19 cellular contexts compared by ENCODE assay signal in the genomic region with DNA sequence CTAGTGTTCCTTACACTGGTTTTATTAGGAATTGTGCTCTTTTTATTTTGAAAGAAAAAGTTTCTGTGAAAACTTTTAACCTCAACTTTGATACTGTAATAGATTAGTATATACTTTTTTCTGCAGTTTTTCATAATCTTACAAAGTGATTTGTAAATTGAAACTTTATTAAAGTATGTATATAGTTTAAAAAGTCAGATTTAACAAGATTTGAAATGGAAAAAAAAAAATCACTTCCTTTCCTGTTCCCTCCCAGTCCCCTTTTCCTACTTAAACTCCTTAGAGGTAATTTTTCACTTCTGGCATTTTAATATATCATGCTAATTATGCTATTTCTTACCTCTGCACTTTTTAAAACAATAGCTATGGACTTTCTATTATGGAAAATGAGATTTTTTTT.
"Had no signal": no experiment of that assay in that cellular context is flagged by ENCODE, and none has a peak within 500 bp of the region (broad histone marks: within the 10 kb centered on the region; RNA-seq: fewer than 3 reads in every experiment).

No MANE protein-coding gene starts in this region.

- DNase-seq: effector CD8-positive, alpha-beta T cell; effector memory CD8-positive, alpha-beta T cell; endodermal cell; foreskin keratinocyte; heart left ventricle; hypothalamus; immature natural killer cell; islet precursor cell; left cardiac atrium; left lung; left ventricle myocardium superior; lower lobe of right lung; mesendoderm; midbrain; naive thymus-derived CD4-positive, alpha-beta T cell had no signal

- H3K27ac ChIP-seq: coronary artery, esophagus muscularis mucosa, foreskin keratinocyte, gastroesophageal sphincter, heart left ventricle, hepatocyte, left lung, lower lobe of right lung had no signal

- H3K27me3 Mint-ChIP-seq: effector memory CD8-positive, alpha-beta T cell; naive thymus-derived CD4-positive, alpha-beta T cell had no signal

- H3K4me3 Mint-ChIP-seq: effector memory CD8-positive, alpha-beta T cell; endodermal cell; immature natural killer cell; naive thymus-derived CD4-positive, alpha-beta T cell had no signal

- H3K4me1 Mint-ChIP-seq: endodermal cell, immature natural killer cell had no signal

- ATAC-seq: effector memory CD8-positive, alpha-beta T cell; foreskin keratinocyte; gastroesophageal sphincter; heart left ventricle; left cardiac atrium; left lung; left ventricle myocardium superior; lower lobe of right lung; naive thymus-derived CD4-positive, alpha-beta T cell had no signal

- H3K9me3 Mint-ChIP-seq: effector memory CD8-positive, alpha-beta T cell; endodermal cell; immature natural killer cell; naive thymus-derived CD4-positive, alpha-beta T cell had no signal

- H3K27ac Mint-ChIP-seq: effector memory CD8-positive, alpha-beta T cell; endodermal cell had no signal
